8 cellular contexts compared by ENCODE assay signal in genomic region chr4:37890501-37891220, GRCh38. TPM values are rescaled to one million over a fixed set of nuclear protein-coding genes. Genes with fewer than 3 reads are reported as not detected.
DNase-seq lines count a peak whose midpoint lies in the region; ATAC-seq, FAIRE-seq and TF ChIP-seq lines count a peak whose summit lies in the region.

Gene TBC1D1, plus strand, starts transcription at chr4:37891084. Its CDS starts 11,012 bp downstream, at chr4:37902096.

- peaks cover 19% of the 10 kb centered on the region for H3K27me3 Mint-ChIP-seq in activated T-helper 1 cell treated with anti-CD3 and anti-CD28 coated beads, Interleukin-12 subunit alpha, Interleukin-12 subunit beta, Interleukin-2, Interleukin-4 antibody, amounts not matched to agents 30 ng/mL and 10 ng/mL and 1 ng/mL, durations not matched to agents 14 hours and 24 hours and 36 hours (ENCODE audit: insufficient read depth)

- peaks cover 40% of the 10 kb centered on the region for H3K4me1 Mint-ChIP-seq in activated T-helper 1 cell treated with anti-CD3 and anti-CD28 coated beads, Interleukin-12 subunit alpha, Interleukin-12 subunit beta, Interleukin-2, Interleukin-4 antibody, amounts not matched to agents 30 ng/mL and 10 ng/mL and 1 ng/mL, durations not matched to agents 14 hours and 24 hours and 36 hours (ENCODE audit: low read depth)

- WGBS in thyroid gland, 2 donors, result 0 to 1% methylated on average over 8 to 22 of the region's 63 CpGs

- H3K36me3 Mint-ChIP-seq in activated T-helper 1 cell treated with anti-CD3 and anti-CD28 coated beads, Interleukin-12 subunit alpha, Interleukin-12 subunit beta, Interleukin-2, Interleukin-4 antibody, amounts not matched to agents 30 ng/mL and 10 ng/mL and 1 ng/mL, durations not matched to agents 14 hours and 24 hours and 36 hours (ENCODE audit: low read depth), result no peaks in the 10 kb centered on the region

- H3K4me3 Mint-ChIP-seq in activated T-helper 1 cell treated with anti-CD3 and anti-CD28 coated beads, Interleukin-12 subunit alpha, Interleukin-12 subunit beta, Interleukin-2, Interleukin-4 antibody, amounts not matched to agents 30 ng/mL and 10 ng/mL and 1 ng/mL, durations not matched to agents 14 hours and 24 hours and 36 hours, result peak within 1 kb of the TSS; percentile 93

- H3K9me3 ChIP-seq in A673 (ENCODE audit: low read depth, low read length, poor library complexity, severe bottlenecking), result no peaks in the 10 kb centered on the region
- no peaks in the 10 kb centered on the region for H3K9me3 ChIP-seq in OCI-LY1 (ENCODE audit: low read length)
- no peaks in the 10 kb centered on the region for H3K9me3 ChIP-seq in thyroid gland

- H3K27ac Mint-ChIP-seq in activated T-helper 1 cell treated with anti-CD3 and anti-CD28 coated beads, Interleukin-12 subunit alpha, Interleukin-12 subunit beta, Interleukin-2, Interleukin-4 antibody, amounts not matched to agents 30 ng/mL and 10 ng/mL and 1 ng/mL, durations not matched to agents 14 hours and 24 hours and 36 hours, result peak within 1 kb of the TSS; percentile 95

- POLR2A ChIA-PET in A673 (lab: Charles Lee; ENCODE audit: low non-redundant PET), result no interaction called here

- peaks cover 10% of the 10 kb centered on the region; the same call in 1 of the 2 replicates for H3F3A ChIP-seq in OCI-LY1 (ENCODE audit: insufficient read depth, low read length)

- no peak for FAIRE-seq in frontal cortex (lab: Jason Lieb, UNC)

- peak within 1 kb of the TSS; percentile 89 for H3K4me2 ChIP-seq in OCI-LY1 (ENCODE audit: low read length)

- H3K27ac ChIP-seq in A673 (ENCODE audit: low read depth, low read length, poor library complexity, severe bottlenecking) (no peak within 1 kb of the TSS), OCI-LY1 (ENCODE audit: low read depth, low read length, poor library complexity, severe bottlenecking) (peak within 1 kb of the TSS; percentile 78), thyroid gland (peak within 1 kb of the TSS; percentile 75 to 89 (median 78))

- H3K36me3 ChIP-seq in A673 (ENCODE audit: insufficient read depth, low read length, poor library complexity, severe bottlenecking) (no peaks in the 10 kb centered on the region), OCI-LY1 (ENCODE audit: insufficient read depth, low read length) (no peaks in the 10 kb centered on the region), thyroid gland (no peaks in the 10 kb centered on the region)

- ATAC-seq in GM18861 (IDR thresholded peaks at IDR 0.05; ENCODE audit: unreplicated experiment), result peak; percentile 16
- peak; percentile 25 for ATAC-seq in HG03097 (IDR thresholded peaks at IDR 0.05; ENCODE audit: low FRiP score, unreplicated experiment)

- no peak within 1 kb of the TSS for H2AFZ ChIP-seq in OCI-LY1 (ENCODE audit: low read length)

- peak within 1 kb of the TSS; percentile 95 for H3K9ac ChIP-seq in OCI-LY1 (ENCODE audit: low read length)

- H3K27me3 ChIP-seq in A673 (replicated peaks; ENCODE audit: insufficient read depth, low read depth, low read length, poor library complexity) (peaks cover 62% of the 10 kb centered on the region), OCI-LY1 (ENCODE audit: insufficient read depth, low read length) (no peaks in the 10 kb centered on the region), thyroid gland (no peaks in the 10 kb centered on the region)

- no peaks in the 10 kb centered on the region for H4K20me1 ChIP-seq in OCI-LY1 (ENCODE audit: insufficient read depth, low read length)

- no peaks in the 10 kb centered on the region for H3K9me2 ChIP-seq in OCI-LY1 (ENCODE audit: low read depth, low read length)

- H3K9me3 Mint-ChIP-seq in activated T-helper 1 cell treated with anti-CD3 and anti-CD28 coated beads, Interleukin-12 subunit alpha, Interleukin-12 subunit beta, Interleukin-2, Interleukin-4 antibody, amounts not matched to agents 30 ng/mL and 10 ng/mL and 1 ng/mL, durations not matched to agents 14 hours and 24 hours and 36 hours, result no peaks in the 10 kb centered on the region

- H3K79me2 ChIP-seq in OCI-LY1 (ENCODE audit: insufficient read depth, low read length), result peaks cover 20% of the 10 kb centered on the region

- H3K4me1 ChIP-seq in A673 (ENCODE audit: insufficient read depth, low read length, poor library complexity, severe bottlenecking), result no peaks in the 10 kb centered on the region
- peaks cover 36% of the 10 kb centered on the region for H3K4me1 ChIP-seq in OCI-LY1 (ENCODE audit: insufficient read depth, low read length, severe bottlenecking)
- H3K4me1 ChIP-seq in thyroid gland, result peaks cover 0 to 9% of the 10 kb centered on the region in 2 donors

- DNase-seq in A673 (ENCODE audit: low spot score), result peak; percentile 16
- no peak for DNase-seq in activated T-helper 1 cell treated with anti-CD3 and anti-CD28 coated beads, Interleukin-12 subunit alpha, Interleukin-12 subunit beta, Interleukin-2, Interleukin-4 antibody, amounts not matched to agents 30 ng/mL and 10 ng/mL and 1 ng/mL, durations not matched to agents 14 hours and 24 hours and 36 hours (ENCODE audit: low spot score)
- DNase-seq in frontal cortex (ENCODE audit: low spot score in 2 of 2), result peak; percentile 46 to 59
- DNase-seq in nucleus accumbens (lab: John Stamatoyannopoulos, UW), result peak in 46 of 56 donors; percentile 7 to 67 (median 42)
- DNase-seq in thyroid gland, result peak; percentile 86 to 90

- no TSS peak for BruUV-seq in A673 (replicated peaks; lab: Mats Ljungman, UMichigan)

- CTCF ChIA-PET in A673 (lab: Charles Lee), result no interaction called here

- no peak for TF ChIP-seq CTCF in A673 (conservative IDR thresholded peaks at IDR 0.05; ENCODE audit: low read depth, low read length)
- TF ChIP-seq CTCF in OCI-LY1 (IDR thresholded peaks at IDR 0.05; ENCODE audit: low read length), result peak; percentile 60
- peak in 3 of 6 experiments; percentile 34 to 56 (median 46) for TF ChIP-seq CTCF in thyroid gland (IDR thresholded peaks at IDR 0.05)

- TF ChIP-seq POLR2A in thyroid gland (IDR thresholded peaks at IDR 0.05), result peak in 1 of 2 donors; percentile 64

- intact Hi-C loops in A673 (cut with micrococcal nuclease; ENCODE audit: unreplicated experiment), result no loop called here
- intact Hi-C loops in activated T-helper 1 cell treated with anti-CD3 and anti-CD28 coated beads, Interleukin-12 subunit alpha, Interleukin-12 subunit beta, Interleukin-2, Interleukin-4 antibody, amounts not matched to agents 30 ng/mL and 10 ng/mL and 1 ng/mL, durations not matched to agents 14 hours and 24 hours and 36 hours (cut with micrococcal nuclease), result loop anchor here (1.0 to 5.0 kb wide), 12 partner anchors 17 to 1567 kb away; partner anchors contain the start of genes LIAS, PGM2, RELL1 and RPL9
- intact Hi-C loops in thyroid gland (cut with DNase I), result loop anchor here (10.0 kb wide), 2 partner anchors 74 to 86 kb away; partner anchors contain the start of gene PTTG2

- H3K4me3 ChIP-seq in A673 (ENCODE audit: low read depth, low read length, poor library complexity, severe bottlenecking) (peak within 1 kb of the TSS; percentile 59), OCI-LY1 (ENCODE audit: low read depth, low read length, poor library complexity, severe bottlenecking) (peak within 1 kb of the TSS; percentile 90), thyroid gland (replicated peaks in 1 of 3) (peak within 1 kb of the TSS; percentile 27 to 94 (median 77))

RNA-seq across cellular contexts. Expression of gene TBC1D1, which starts in this region (rescaled TPM):
- total RNA-seq in A673 (2021) (42.6 and 54.0 TPM in 2 replicates), frontal cortex (64.8 TPM), thyroid gland (100 to 1,000 TPM; 192 to 284 (median 230) TPM)
- 50.2 and 52.6 TPM in 2 replicates for total RNA-seq in activated T-helper 1 cell treated with anti-CD3 and anti-CD28 coated beads, Interleukin-12 subunit alpha, Interleukin-12 subunit beta, Interleukin-2, Interleukin-4 antibody, amounts not matched to agents 30 ng/mL and 10 ng/mL and 1 ng/mL, durations not matched to agents 14 hours and 24 hours and 36 hours
